Comparison of ENCODE assay signal across 1 cellular context in the genomic region with DNA sequence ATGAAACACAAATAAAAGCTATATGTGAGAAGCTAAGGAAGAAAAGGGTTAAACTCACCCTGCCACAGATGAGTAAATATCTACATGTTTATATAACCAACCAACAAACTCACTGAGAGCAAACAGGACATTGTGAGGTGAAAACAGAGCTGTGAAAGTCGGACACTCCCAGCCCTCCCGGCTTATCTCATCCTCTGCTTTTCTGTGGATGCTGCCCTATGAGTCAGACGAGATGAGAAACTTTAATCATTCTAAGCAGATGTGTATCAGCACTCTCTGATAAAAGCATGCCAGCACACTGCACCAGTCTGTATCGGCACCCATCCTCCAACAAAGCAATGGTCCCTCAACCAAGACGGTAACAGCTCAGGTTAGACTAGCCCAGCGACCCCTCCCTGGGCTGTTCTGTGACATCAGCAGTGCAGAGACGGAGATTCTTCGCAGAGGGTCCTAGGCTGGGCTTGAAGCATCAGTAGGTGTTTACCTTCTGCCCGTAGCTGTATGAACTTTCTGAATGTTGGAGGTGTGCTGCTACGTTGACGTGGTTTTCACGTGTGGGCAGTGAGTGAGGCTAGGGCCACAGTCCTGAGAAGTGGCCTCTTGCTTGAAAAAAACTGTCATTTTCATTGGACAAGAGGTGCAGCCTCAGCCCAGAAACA.
TF ChIP-seq lines count a peak whose summit lies in the region.

No MANE protein-coding gene starts in this region.

TF ChIP-seq in HepG2, 621 proteins besides CTCF, POLR2A, EP300 and RAD21 (continued from another document):
- TF ChIP-seq, protein P1, sequence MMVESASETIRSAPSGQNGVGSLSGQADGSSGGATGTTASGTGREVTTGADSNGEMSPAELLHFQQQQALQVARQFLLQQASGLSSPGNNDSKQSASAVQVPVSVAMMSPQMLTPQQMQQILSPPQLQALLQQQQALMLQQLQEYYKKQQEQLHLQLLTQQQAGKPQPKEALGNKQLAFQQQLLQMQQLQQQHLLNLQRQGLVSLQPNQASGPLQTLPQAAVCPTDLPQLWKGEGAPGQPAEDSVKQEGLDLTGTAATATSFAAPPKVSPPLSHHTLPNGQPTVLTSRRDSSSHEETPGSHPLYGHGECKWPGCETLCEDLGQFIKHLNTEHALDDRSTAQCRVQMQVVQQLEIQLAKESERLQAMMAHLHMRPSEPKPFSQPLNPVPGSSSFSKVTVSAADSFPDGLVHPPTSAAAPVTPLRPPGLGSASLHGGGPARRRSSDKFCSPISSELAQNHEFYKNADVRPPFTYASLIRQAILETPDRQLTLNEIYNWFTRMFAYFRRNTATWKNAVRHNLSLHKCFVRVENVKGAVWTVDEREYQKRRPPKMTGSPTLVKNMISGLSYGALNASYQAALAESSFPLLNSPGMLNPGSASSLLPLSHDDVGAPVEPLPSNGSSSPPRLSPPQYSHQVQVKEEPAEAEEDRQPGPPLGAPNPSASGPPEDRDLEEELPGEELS (CRISPR knock-in tag; IDR thresholded peaks at IDR 0.05): 0 out of 2 replicates have a peak, but pooled peaks have one; percentile 17
- TF ChIP-seq ZNF30 (CRISPR knock-in tag; IDR thresholded peaks at IDR 0.05) (no peak), FOXA3 (CRISPR knock-in tag; IDR thresholded peaks at IDR 0.05) (peak; percentile 30; the same call in 1 of the 2 replicates), FOXC1 (CRISPR knock-in tag; IDR thresholded peaks at IDR 0.05; ENCODE audit: borderline replicate concordance) (no peak), SUZ12 (IDR thresholded peaks at IDR 0.05; ENCODE audit: low read depth, low read length) (no peak), ZKSCAN8 (CRISPR knock-in tag; IDR thresholded peaks at IDR 0.05; ENCODE audit: borderline replicate concordance) (no peak), GATAD2A (CRISPR knock-in tag; IDR thresholded peaks at IDR 0.05) (0 out of 2 replicates have a peak, but pooled peaks have one; percentile 9)
